ENCODE assay signal across 16 cellular contexts in genomic region chr2:184835081-184835728, GRCh38.
A peak's percentile ranks its signal among the peaks of the same experiment; 100 is the strongest.
DNase-seq lines count a peak whose midpoint lies in the region; TF ChIP-seq lines count a peak whose summit lies in the region.
"Had no signal": no experiment of that assay in that cellular context is flagged by ENCODE, and none has a peak within 500 bp of the region (broad histone marks: within the 10 kb centered on the region; RNA-seq: fewer than 3 reads in every experiment).

No MANE protein-coding gene starts in this region.

- H3K27me3 Mint-ChIP-seq in endodermal cell (ENCODE audit: insufficient read depth) = no peaks in the 10 kb centered on the region
- H3K27me3 Mint-ChIP-seq: natural killer cell treated with Interleukin-12 subunit alpha and Interleukin-12 subunit beta and Interleukin-15 and Interleukin-18, amount 100 ng/mL, for 72 hours had no signal

- H3K27ac ChIP-seq in endodermal cell (ENCODE audit: low read depth, low read length) = no peak overlapping the region
- H3K27ac ChIP-seq: colonic mucosa, epithelial cell of prostate, stomach had no signal

- no peaks in the 10 kb centered on the region for H3K27me3 ChIP-seq in endodermal cell (ENCODE audit: control insufficient read depth, insufficient read depth, low read length, poor library complexity, severe bottlenecking)
- H3K27me3 ChIP-seq: colonic mucosa, stomach had no signal

- H3K9me3 Mint-ChIP-seq in endodermal cell = no peaks in the 10 kb centered on the region

- H3K4me3 Mint-ChIP-seq in endodermal cell = no peak overlapping the region
- H3K4me3 Mint-ChIP-seq: natural killer cell treated with Interleukin-12 subunit alpha and Interleukin-12 subunit beta and Interleukin-15 and Interleukin-18, amount 100 ng/mL, for 72 hours had no signal

- no peaks in the 10 kb centered on the region for H3K36me3 Mint-ChIP-seq in endodermal cell (ENCODE audit: low read depth)
- H3K36me3 Mint-ChIP-seq: natural killer cell treated with Interleukin-12 subunit alpha and Interleukin-12 subunit beta and Interleukin-15 and Interleukin-18, amount 100 ng/mL, for 72 hours had no signal

- H3K27ac Mint-ChIP-seq in endodermal cell = no peak overlapping the region
- H3K27ac Mint-ChIP-seq: natural killer cell treated with Interleukin-12 subunit alpha and Interleukin-12 subunit beta and Interleukin-15 and Interleukin-18, amount 100 ng/mL, for 72 hours had no signal

- TF ChIP-seq CTCF in endodermal cell (conservative IDR thresholded peaks at IDR 0.05) (no peak), retinal pigment epithelial cell (conservative IDR thresholded peaks at IDR 0.05; ENCODE audit: low read depth, low read length) (no peak)

- 78 to 96% methylated on average over 1 of the region's 1 CpG for WGBS in endodermal cell (ENCODE audit: insufficient coverage in 1 of 2, insufficient read length in 1 of 2), 2 experiments

- no peaks in the 10 kb centered on the region for H3K9me3 ChIP-seq in endodermal cell (ENCODE audit: control insufficient read depth, low read length)
- H3K9me3 ChIP-seq: colonic mucosa, stomach had no signal

- no peaks in the 10 kb centered on the region for H3K4me1 ChIP-seq in endodermal cell (ENCODE audit: control insufficient read depth, insufficient read depth, low read length)
- H3K4me1 ChIP-seq: colonic mucosa, stomach had no signal

- no peak overlapping the region for H3K9ac ChIP-seq in endodermal cell (ENCODE audit: extremely low read depth, low read length, poor library complexity, severe bottlenecking)

- peaks cover 8% of the 10 kb centered on the region for H3K4me1 Mint-ChIP-seq in endodermal cell

- no peaks in the 10 kb centered on the region for H3K36me3 ChIP-seq in endodermal cell (ENCODE audit: control insufficient read depth, insufficient read depth, low read length)
- H3K36me3 ChIP-seq: colonic mucosa, stomach had no signal

- DNase-seq in NCI-H2196 (lab: John Stamatoyannopoulos, UW; ENCODE audit: unreplicated experiment) (peak; percentile 4), NCI-H2196 treated with DMSO at 0.1 percent for 48 hours (lab: John Stamatoyannopoulos, UW; ENCODE audit: unreplicated experiment) (no peak), NCI-H226 (peak; percentile 2), endodermal cell (peak; percentile 48), retinal pigment epithelial cell (ENCODE audit: low read depth) (peak; percentile 30), kidney glomerular epithelial cell (lab: John Stamatoyannopoulos, UW) (no peak), T-helper 9 cell (no peak)
- DNase-seq in activated CD8-positive, alpha-beta memory T cell treated with anti-CD3 and anti-CD28 coated beads for 24 hours = no peak
- DNase-seq: activated gamma-delta T cell treated with Interleukin-2 at 50 U/mL for 16 hours, colonic mucosa, NCI-H2029, NCI-H774, stomach, T-helper 1 cell had no signal

- no peak overlapping the region for H3K4me3 ChIP-seq in endodermal cell (ENCODE audit: low read length)
- H3K4me3 ChIP-seq in retinal pigment epithelial cell (ENCODE audit: low read length) = no peak overlapping the region
- H3K4me3 ChIP-seq: colonic mucosa, stomach had no signal

Comparison
In these comparisons a context has a peak if more than half of its experiments do, and no peak if none do; other contexts are left out.
1. DNase-seq: peak in NCI-H2196 (single experiment), NCI-H226 (single experiment), endodermal cell (single experiment) and retinal pigment epithelial cell (single experiment); none in NCI-H2196 treated with DMSO at 0.1 percent for 48 hours (single experiment), activated CD8-positive, alpha-beta memory T cell treated with anti-CD3 and anti-CD28 coated beads for 24 hours (single experiment), kidney glomerular epithelial cell (single experiment) and T-helper 9 cell (single experiment).